Comparison of ENCODE assay signal across 13 cellular contexts in the genomic region with DNA sequence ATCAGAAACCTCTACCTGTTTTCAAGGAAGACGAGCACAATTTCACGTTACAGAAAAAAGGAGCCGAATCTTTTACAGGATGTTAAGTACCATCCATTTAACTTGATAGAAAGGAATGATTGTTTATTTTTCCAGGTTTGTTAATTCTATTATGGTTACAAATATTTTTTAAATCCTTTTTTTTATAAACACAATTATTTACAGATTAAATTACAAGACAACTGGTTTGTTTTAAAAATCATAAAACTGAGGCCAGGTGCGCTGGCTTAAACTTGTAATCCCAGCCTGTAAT. TPM values are rescaled to one million over a fixed set of nuclear protein-coding genes. Genes with fewer than 3 reads are reported as not detected.
DNase-seq lines count a peak whose midpoint lies in the region; ATAC-seq and TF ChIP-seq lines count a peak whose summit lies in the region.
"Had no signal": no experiment of that assay in that cellular context is flagged by ENCODE, and none has a peak within 500 bp of the region (broad histone marks: within the 10 kb centered on the region; RNA-seq: fewer than 3 reads in every experiment).

No MANE protein-coding gene starts in this region.

- ATAC-seq in activated CD8-positive, alpha-beta memory T cell treated with anti-CD3 and anti-CD28 coated beads, Interleukin-2, amount 10 ng/mL, durations not matched to agents 7 days and 5 days = no peak
- no peak for ATAC-seq in omental fat pad (ENCODE audit: low FRiP score)

- WGBS in sigmoid colon, 2 donors = 16 to 18% methylated on average over 4 of the region's 4 CpGs

- no peak for TF ChIP-seq POLR2A in sigmoid colon (IDR thresholded peaks at IDR 0.05)

- no peaks in the 10 kb centered on the region for H3K9me3 ChIP-seq in sigmoid colon

- peaks cover 39% of the 10 kb centered on the region for H3K27me3 Mint-ChIP-seq in activated CD8-positive, alpha-beta memory T cell treated with anti-CD3 and anti-CD28 coated beads, Interleukin-2, amount 10 ng/mL, durations not matched to agents 7 days and 5 days
- H3K27me3 Mint-ChIP-seq in endothelial cell (ENCODE audit: unreplicated experiment) = peaks cover 27% of the 10 kb centered on the region

- peaks cover 2% of the 10 kb centered on the region for H3K36me3 Mint-ChIP-seq in activated CD8-positive, alpha-beta memory T cell treated with anti-CD3 and anti-CD28 coated beads, Interleukin-2, amount 10 ng/mL, durations not matched to agents 7 days and 5 days
- peaks cover 6% of the 10 kb centered on the region for H3K36me3 Mint-ChIP-seq in endothelial cell (ENCODE audit: low read depth, unreplicated experiment)

- CTCF ChIA-PET in activated CD8-positive, alpha-beta memory T cell treated with anti-CD3 and anti-CD28 coated beads, Interleukin-2, amount 10 ng/mL, durations not matched to agents 7 days and 5 days (lab: Charles Lee) = interaction anchor here (6.7 kb wide), 1 partner anchor 19 kb away, joined by 128 read pairs; a partner anchor contains a TSS
- CTCF ChIA-PET in RWPE1 (lab: Yijun Ruan, JAX) = interaction anchor here (0.8 kb wide), 1 partner anchor 36 kb away, joined by 3 read pairs; no protein-coding TSS in a partner anchor

- H3K27ac ChIP-seq in RWPE1 (peak overlapping the region; percentile 79), sigmoid colon (peak overlapping the region; percentile 68 to 77 (median 74))

- peak overlapping the region in 1 of 4 donors; percentile 52 for H3K4me3 ChIP-seq in sigmoid colon

- no peaks in the 10 kb centered on the region for H3K36me3 ChIP-seq in sigmoid colon

- no peak for TF ChIP-seq EP300 in sigmoid colon (IDR thresholded peaks at IDR 0.05)

- peak overlapping the region; percentile 71 for H3K4me3 Mint-ChIP-seq in activated CD8-positive, alpha-beta memory T cell treated with anti-CD3 and anti-CD28 coated beads, Interleukin-2, amount 10 ng/mL, durations not matched to agents 7 days and 5 days
- H3K4me3 Mint-ChIP-seq in endothelial cell (ENCODE audit: unreplicated experiment) = peak overlapping the region; percentile 90

- TF ChIP-seq CTCF in RWPE1 (conservative IDR thresholded peaks at IDR 0.05; ENCODE audit: low read depth) (no peak), endothelial cell (IDR thresholded peaks at IDR 0.05; ENCODE audit: unreplicated experiment) (no peak), sigmoid colon (IDR thresholded peaks at IDR 0.05) (no peak), omental fat pad (IDR thresholded peaks at IDR 0.05) (no peak)

- peaks cover 0 to 37% (median 31%) of the 10 kb centered on the region in 4 donors for H3K4me1 ChIP-seq in sigmoid colon

- peak overlapping the region; percentile 82 for H3K27ac Mint-ChIP-seq in activated CD8-positive, alpha-beta memory T cell treated with anti-CD3 and anti-CD28 coated beads, Interleukin-2, amount 10 ng/mL, durations not matched to agents 7 days and 5 days
- H3K27ac Mint-ChIP-seq in endothelial cell (ENCODE audit: unreplicated experiment) = no peak overlapping the region

- no peaks in the 10 kb centered on the region for H3K9me3 Mint-ChIP-seq in activated CD8-positive, alpha-beta memory T cell treated with anti-CD3 and anti-CD28 coated beads, Interleukin-2, amount 10 ng/mL, durations not matched to agents 7 days and 5 days (ENCODE audit: low read depth)
- no peaks in the 10 kb centered on the region for H3K9me3 Mint-ChIP-seq in endothelial cell (ENCODE audit: unreplicated experiment)
- H3K9me3 Mint-ChIP-seq: activated T-helper 2 cell treated with anti-CD3 and anti-CD28 coated beads, Interferon-gamma antibody, Interleukin-2, Interleukin-4, amounts not matched to agents 10 μg/mL and 5 μg/mL and 100 μg/mL, durations not matched to agents 14 hours and 24 hours and 36 hours had no signal

- no peaks in the 10 kb centered on the region for H3K27me3 ChIP-seq in sigmoid colon

- intact Hi-C loops in sigmoid colon (cut with DNase I) = loop anchor here (5.0 to 10.0 kb wide), 3 partner anchors 129 to 378 kb away; a partner anchor contains a TSS
- intact Hi-C loops in head of caudate nucleus (cut with DNase I) = no loop called here

- POLR2A ChIA-PET in RWPE1 (lab: Yijun Ruan, JAX; ENCODE audit: low non-redundant PET) = no interaction called here

- DNase-seq in activated CD8-positive, alpha-beta memory T cell treated with anti-CD3 and anti-CD28 coated beads, Interleukin-2, amount 10 ng/mL, durations not matched to agents 7 days and 5 days = no peak
- no peak for DNase-seq in activated CD8-positive, alpha-beta memory T cell treated with anti-CD3 and anti-CD28 coated beads for 24 hours
- no peak for DNase-seq in RWPE1 (ENCODE audit: low spot score)
- no peak for DNase-seq in endothelial cell (ENCODE audit: low spot score)
- no peak for DNase-seq in sigmoid colon
- no peak for DNase-seq in NCI-H345 (lab: John Stamatoyannopoulos, UW)
- no peak for DNase-seq in head of caudate nucleus
- DNase-seq in omental fat pad (ENCODE audit: low spot score) = no peak

- H3K4me1 Mint-ChIP-seq in activated CD8-positive, alpha-beta memory T cell treated with anti-CD3 and anti-CD28 coated beads, Interleukin-2, amount 10 ng/mL, durations not matched to agents 7 days and 5 days = peaks cover 42% of the 10 kb centered on the region
- peaks cover 15% of the 10 kb centered on the region for H3K4me1 Mint-ChIP-seq in endothelial cell (ENCODE audit: unreplicated experiment)

RNA-seq across cellular contexts. Expression of a gene that starts 18.2 kb away (rescaled TPM):
- 10 to 100 TPM; 10.6 to 12.3 TPM for total RNA-seq in activated CD8-positive, alpha-beta memory T cell treated with anti-CD3 and anti-CD28 coated beads, Interleukin-2, amount 10 ng/mL, durations not matched to agents 7 days and 5 days
- 10.1 TPM for total RNA-seq in endothelial cell (ENCODE audit: unreplicated experiment)
- 10 to 100 TPM in 1 of 4 donors, 1 to 10 TPM in 3; 2.6 to 10.5 (median 5.0) TPM for total RNA-seq in sigmoid colon
- polyA plus RNA-seq in sigmoid colon = 10 to 100 TPM in 1 of 3 donors, 1 to 10 TPM in 2; 7.2 to 11.3 (median 7.2) TPM
- 1 to 10 TPM; 1.8 to 4.1 (median 3.6) TPM for total RNA-seq in omental fat pad

RNA-seq across cellular contexts. Expression of a gene that starts 35.0 kb away (rescaled TPM):
- not detected for total RNA-seq in activated CD8-positive, alpha-beta memory T cell treated with anti-CD3 and anti-CD28 coated beads, Interleukin-2, amount 10 ng/mL, durations not matched to agents 7 days and 5 days
- total RNA-seq in endothelial cell (ENCODE audit: unreplicated experiment) (not detected), sigmoid colon (not detected), omental fat pad (not detected)
- polyA plus RNA-seq in sigmoid colon = not detected
- total RNA-seq: activated T-helper 2 cell treated with anti-CD3 and anti-CD28 coated beads, Interferon-gamma antibody, Interleukin-2, Interleukin-4, amounts not matched to agents 10 μg/mL and 5 μg/mL and 100 μg/mL, durations not matched to agents 14 hours and 24 hours and 36 hours; dermis microvascular lymphatic vessel endothelial cell; G401; mononuclear cell had no signal

RNA-seq across cellular contexts. Expression of a gene that starts 40.6 kb away (rescaled TPM):
- total RNA-seq in activated CD8-positive, alpha-beta memory T cell treated with anti-CD3 and anti-CD28 coated beads, Interleukin-2, amount 10 ng/mL, durations not matched to agents 7 days and 5 days = not detected
- total RNA-seq in endothelial cell (ENCODE audit: unreplicated experiment) = 22.8 TPM
- 10 to 100 TPM; 15.8 to 17.5 (median 16.7) TPM for total RNA-seq in sigmoid colon
- 10 to 100 TPM in 2 of 3 donors, 1 to 10 TPM in 1; 6.6 to 12.6 (median 10.9) TPM for polyA plus RNA-seq in sigmoid colon
- 10 to 100 TPM in 2 of 4 donors, 1 to 10 TPM in 2; 7.1 to 16.1 (median 9.7) TPM for total RNA-seq in omental fat pad

RNA-seq across cellular contexts. Expression of a gene that starts 53.9 kb away (rescaled TPM):
- total RNA-seq in activated CD8-positive, alpha-beta memory T cell treated with anti-CD3 and anti-CD28 coated beads, Interleukin-2, amount 10 ng/mL, durations not matched to agents 7 days and 5 days = under 1 TPM; 0.21 to 0.23 TPM
- total RNA-seq in endothelial cell (ENCODE audit: unreplicated experiment) (50.7 TPM), sigmoid colon (not detected), omental fat pad (under 1 TPM in 1 of 4 donors, not detected in 3; 0.28 TPM)
- polyA plus RNA-seq in sigmoid colon = not detected
- total RNA-seq: activated T-helper 2 cell treated with anti-CD3 and anti-CD28 coated beads, Interferon-gamma antibody, Interleukin-2, Interleukin-4, amounts not matched to agents 10 μg/mL and 5 μg/mL and 100 μg/mL, durations not matched to agents 14 hours and 24 hours and 36 hours; dermis microvascular lymphatic vessel endothelial cell had no signal
- polyA plus RNA-seq: AG04450 had no signal

Comparison
In these comparisons a context has a peak if more than half of its experiments do, and no peak if none do; other contexts are left out.
1. RNA of a gene that starts 40.6 kb away (total RNA-seq): 22.8 TPM in endothelial cell (single experiment), 15.8 to 17.5 TPM in sigmoid colon and 7.1 to 16.1 TPM in omental fat pad; not detected in activated CD8-positive, alpha-beta memory T cell treated with anti-CD3 and anti-CD28 coated beads, Interleukin-2, amount 10 ng/mL, durations not matched to agents 7 days and 5 days; every median in the first group is over 4 times any median in the second.